In the genomic region with DNA sequence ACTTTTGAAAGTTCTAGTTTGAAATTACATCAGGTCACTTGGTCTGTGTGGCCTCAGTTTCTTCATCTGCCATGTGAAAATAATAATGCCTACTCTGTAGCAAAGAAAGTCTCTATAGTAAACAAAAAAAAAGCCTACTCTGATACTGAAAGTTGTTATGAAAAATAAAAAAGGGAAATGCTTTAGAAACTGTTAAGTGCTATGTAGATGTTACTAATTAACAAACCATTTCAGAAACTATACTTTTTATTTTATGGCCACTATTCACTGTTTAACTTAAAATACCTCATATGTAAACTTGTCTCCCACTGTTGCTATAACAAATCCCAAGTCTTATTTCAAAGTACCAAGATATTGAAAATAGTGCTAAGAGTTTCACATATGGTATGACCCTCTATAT, we compare ENCODE assay signal across 30 cellular contexts. TPM values are rescaled to one million over a fixed set of nuclear protein-coding genes. Genes with fewer than 3 reads are reported as not detected.
"Had no signal": no experiment of that assay in that cellular context is flagged by ENCODE, and none has a peak within 500 bp of the region (broad histone marks: within the 10 kb centered on the region; RNA-seq: fewer than 3 reads in every experiment).

No MANE protein-coding gene starts in this region.

- H3K9me3 Mint-ChIP-seq: dendritic cell treated with granulocyte-macrophage colony-stimulating factor and Interleukin-4, amounts not matched to agents 40 ng/mL and 50 ng/mL, for 4 days; neural progenitor cell; stimulated activated memory B cell treated with anti-CD40 and anti-IgM and Interleukin-4, amounts not matched to agents 10 μg/mL and 1 μg/mL and 100 μg/mL, for 72 hours; stimulated activated naive CD8-positive, alpha-beta T cell treated with anti-CD3 and anti-CD28 coated beads, Interleukin-15, amount 100 ng/mL, for 72 hours; T-helper 2 cell treated with Interferon-gamma antibody and Interleukin-4, amounts not matched to agents 5 μg/mL and 100 μg/mL, for 36 hours had no signal

- H3K4me3 ChIP-seq: ascending aorta, esophagus muscularis mucosa, heart left ventricle, left lung, lower lobe of right lung, neural progenitor cell, psoas muscle, sigmoid colon, upper lobe of right lung had no signal

- H3K36me3 ChIP-seq: ascending aorta, brain microvascular endothelial cell, esophagus muscularis mucosa, heart left ventricle, left lung, lower lobe of right lung, neural progenitor cell, sigmoid colon, upper lobe of right lung had no signal

- H3K4me1 Mint-ChIP-seq: activated naive CD8-positive, alpha-beta T cell treated with anti-CD3 and anti-CD28 coated beads, Interleukin-2, amount 10 ng/mL, durations not matched to agents 7 days and 5 days; natural killer cell; neural progenitor cell; stimulated activated memory B cell treated with anti-CD40 and anti-IgM and Interleukin-4, amounts not matched to agents 10 μg/mL and 1 μg/mL and 100 μg/mL, for 72 hours; stimulated activated naive CD8-positive, alpha-beta T cell treated with anti-CD3 and anti-CD28 coated beads, Interleukin-15, amount 100 ng/mL, for 72 hours had no signal

- H3K27ac ChIP-seq: ascending aorta, brain microvascular endothelial cell, esophagus muscularis mucosa, foreskin keratinocyte, heart left ventricle, left lung, lower lobe of right lung, neural progenitor cell, parathyroid adenoma, psoas muscle, sigmoid colon, upper lobe of right lung had no signal

- H3K27me3 Mint-ChIP-seq: activated naive CD8-positive, alpha-beta T cell treated with anti-CD3 and anti-CD28 coated beads, Interleukin-2, amount 10 ng/mL, durations not matched to agents 7 days and 5 days; dendritic cell treated with granulocyte-macrophage colony-stimulating factor and Interleukin-4, amounts not matched to agents 40 ng/mL and 50 ng/mL, for 4 days; stimulated activated memory B cell treated with anti-CD40 and anti-IgM and Interleukin-4, amounts not matched to agents 10 μg/mL and 1 μg/mL and 100 μg/mL, for 72 hours; stimulated activated naive CD8-positive, alpha-beta T cell treated with anti-CD3 and anti-CD28 coated beads, Interleukin-15, amount 100 ng/mL, for 72 hours had no signal

- H3K27ac Mint-ChIP-seq: activated naive CD4-positive, alpha-beta T cell treated with anti-CD3 and anti-CD28 coated beads for 36 hours; activated naive CD8-positive, alpha-beta T cell treated with anti-CD3 and anti-CD28 coated beads, Interleukin-2, amount 10 ng/mL, durations not matched to agents 7 days and 5 days; dendritic cell treated with granulocyte-macrophage colony-stimulating factor and Interleukin-4, amounts not matched to agents 40 ng/mL and 50 ng/mL, for 4 days; natural killer cell; neural progenitor cell; stimulated activated memory B cell treated with anti-CD40 and anti-IgM and Interleukin-4, amounts not matched to agents 10 μg/mL and 1 μg/mL and 100 μg/mL, for 72 hours; stimulated activated naive CD8-positive, alpha-beta T cell treated with anti-CD3 and anti-CD28 coated beads, Interleukin-15, amount 100 ng/mL, for 72 hours; T-helper 2 cell treated with Interferon-gamma antibody and Interleukin-4, amounts not matched to agents 5 μg/mL and 100 μg/mL, for 36 hours had no signal

- H3K9me3 ChIP-seq: ascending aorta, esophagus muscularis mucosa, heart left ventricle, lower lobe of right lung, psoas muscle, sigmoid colon, upper lobe of right lung had no signal

- ATAC-seq: foreskin keratinocyte; heart left ventricle; left lung; lower lobe of right lung; natural killer cell; psoas muscle; stimulated activated memory B cell treated with anti-CD40 and anti-IgM and Interleukin-4, amounts not matched to agents 10 μg/mL and 1 μg/mL and 100 μg/mL, for 72 hours; stimulated activated naive CD8-positive, alpha-beta T cell treated with anti-CD3 and anti-CD28 coated beads, Interleukin-15, amount 100 ng/mL, for 72 hours; upper lobe of right lung had no signal

- H3K27me3 ChIP-seq: ascending aorta, brain microvascular endothelial cell, esophagus muscularis mucosa, foreskin keratinocyte, heart left ventricle, left lung, neural progenitor cell, sigmoid colon, upper lobe of right lung had no signal

- H3K36me3 Mint-ChIP-seq: activated naive CD8-positive, alpha-beta T cell treated with anti-CD3 and anti-CD28 coated beads, Interleukin-2, amount 10 ng/mL, durations not matched to agents 7 days and 5 days; natural killer cell; neural progenitor cell; stimulated activated memory B cell treated with anti-CD40 and anti-IgM and Interleukin-4, amounts not matched to agents 10 μg/mL and 1 μg/mL and 100 μg/mL, for 72 hours had no signal

- DNase-seq: activated CD4-positive, alpha-beta T cell treated with anti-CD3 and anti-CD28 coated beads for 4 hours; activated CD4-positive, alpha-beta T cell treated with anti-CD3 and anti-CD28 coated beads, Interleukin-2, amount 50 U/mL, for 48 hours; activated CD8-positive, alpha-beta memory T cell treated with anti-CD3 and anti-CD28 coated beads for 24 hours; activated effector memory CD4-positive, alpha-beta T cell treated with Interleukin-2 at 50 U/mL for 16 hours; activated naive CD4-positive, alpha-beta T cell treated with anti-CD3 and anti-CD28 coated beads for 36 hours; activated naive CD8-positive, alpha-beta T cell treated with anti-CD3 and anti-CD28 coated beads, Interleukin-2, amount 10 ng/mL, durations not matched to agents 7 days and 5 days; brain microvascular endothelial cell; foreskin keratinocyte; heart left ventricle; left lung; lower lobe of right lung; mesenchymal stem cell; natural killer cell; occipital lobe; psoas muscle; sigmoid colon; small intestine; stimulated activated CD4-positive, alpha-beta T cell treated with anti-CD3 and anti-CD28 coated beads, Interleukin-4, amount 100 ng/mL, for 24 hours; stimulated activated CD8-positive, alpha-beta memory T cell treated with anti-CD3 and anti-CD28 coated beads, Interleukin-4, amount 100 ng/mL, for 48 hours; stimulated activated naive CD8-positive, alpha-beta T cell treated with anti-CD3 and anti-CD28 coated beads, Interleukin-15, amount 100 ng/mL, for 72 hours; substantia nigra; upper lobe of right lung had no signal

- H3K4me1 ChIP-seq: ascending aorta, foreskin keratinocyte, heart left ventricle, left lung, lower lobe of right lung, neural progenitor cell, parathyroid adenoma, psoas muscle, sigmoid colon, upper lobe of right lung had no signal

- H3K4me3 Mint-ChIP-seq: activated naive CD4-positive, alpha-beta T cell treated with anti-CD3 and anti-CD28 coated beads for 36 hours; activated naive CD8-positive, alpha-beta T cell treated with anti-CD3 and anti-CD28 coated beads, Interleukin-2, amount 10 ng/mL, durations not matched to agents 7 days and 5 days; dendritic cell treated with granulocyte-macrophage colony-stimulating factor and Interleukin-4, amounts not matched to agents 40 ng/mL and 50 ng/mL, for 4 days; natural killer cell; neural progenitor cell; stimulated activated memory B cell treated with anti-CD40 and anti-IgM and Interleukin-4, amounts not matched to agents 10 μg/mL and 1 μg/mL and 100 μg/mL, for 72 hours; stimulated activated naive CD8-positive, alpha-beta T cell treated with anti-CD3 and anti-CD28 coated beads, Interleukin-15, amount 100 ng/mL, for 72 hours; T-helper 2 cell treated with Interferon-gamma antibody and Interleukin-4, amounts not matched to agents 5 μg/mL and 100 μg/mL, for 36 hours had no signal

RNA-seq across cellular contexts. Expression of a gene that starts 50.6 kb away (rescaled TPM):
- total RNA-seq: activated naive CD4-positive, alpha-beta T cell treated with anti-CD3 and anti-CD28 coated beads for 36 hours; activated naive CD8-positive, alpha-beta T cell treated with anti-CD3 and anti-CD28 coated beads, Interleukin-2, amount 10 ng/mL, durations not matched to agents 7 days and 5 days; chondrocyte; esophagus muscularis mucosa; foreskin keratinocyte; natural killer cell had no signal
